Comparison of ENCODE assay signal across 10 cellular contexts in the genomic region with DNA sequence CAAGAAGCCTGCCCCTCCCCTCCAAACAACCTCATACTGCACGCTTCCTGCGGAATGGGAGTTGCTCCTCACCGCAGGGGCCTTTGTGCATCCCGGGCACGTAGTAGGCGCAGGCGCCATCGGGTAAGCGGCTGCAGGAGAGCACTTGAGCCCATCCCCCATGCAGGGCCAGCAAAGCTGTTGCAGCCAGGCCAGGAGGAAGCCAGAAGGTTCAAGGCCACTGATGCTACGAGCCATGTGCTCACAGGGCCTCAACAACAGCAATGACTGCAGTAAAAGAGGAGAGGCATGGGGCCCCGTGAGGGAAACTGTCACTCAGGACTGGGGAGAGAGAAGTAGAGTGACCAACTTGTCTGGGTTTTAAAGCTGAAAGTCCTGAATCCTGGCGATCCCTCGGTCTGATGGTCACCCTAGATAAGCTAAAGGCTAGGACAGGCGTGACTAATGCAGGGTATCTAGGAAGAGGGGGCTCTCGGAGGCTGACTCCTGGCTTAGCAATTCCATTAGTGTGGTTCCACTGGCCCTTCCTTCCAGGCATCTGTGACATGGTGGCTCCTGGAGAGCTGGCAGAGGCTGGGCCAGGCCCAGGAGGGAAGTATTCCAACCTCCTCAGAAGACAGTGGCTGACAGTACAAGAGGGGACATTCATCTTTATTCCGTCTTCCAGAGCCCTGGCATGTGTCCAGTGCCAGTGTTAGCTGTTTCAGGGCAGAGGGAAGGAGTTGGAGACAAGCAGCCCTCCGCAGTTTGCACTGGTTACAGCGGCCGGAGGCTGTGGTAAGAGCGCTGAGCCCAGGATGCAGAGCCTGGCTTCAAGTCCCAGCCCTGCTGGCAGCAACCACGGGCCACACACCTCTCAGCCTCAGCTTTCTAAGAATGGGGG. TPM values are rescaled to one million over a fixed set of nuclear protein-coding genes. Genes with fewer than 3 reads are reported as not detected.
DNase-seq lines count a peak whose midpoint lies in the region; ATAC-seq, FAIRE-seq and TF ChIP-seq lines count a peak whose summit lies in the region.
"Had no signal": no experiment of that assay in that cellular context is flagged by ENCODE, and none has a peak within 500 bp of the region (broad histone marks: within the 10 kb centered on the region; RNA-seq: fewer than 3 reads in every experiment).

No MANE protein-coding gene starts in this region.

- no peak for FAIRE-seq in pancreas (lab: Jason Lieb, UNC)

- intact Hi-C loops in pancreas (cut with DNase I) (loop anchor here in 1 of 3 donors (10.0 kb wide), 1 partner anchor 51 kb away; no protein-coding TSS in a partner anchor), MCF 10A (cut with micrococcal nuclease) (loop anchor here (10.0 kb wide), 1 partner anchor 371 kb away; no protein-coding TSS in a partner anchor)

- H3K27me3 Mint-ChIP-seq in MCF 10A (ENCODE audit: insufficient read depth, unreplicated experiment) = no peaks in the 10 kb centered on the region

- no peaks in the 10 kb centered on the region for H3K4me1 Mint-ChIP-seq in MCF 10A (ENCODE audit: insufficient read depth, unreplicated experiment)

- ATAC-seq in pancreas = peak; percentile 6 to 30 (median 16)

- H3K4me1 ChIP-seq in pancreas = peaks cover 0 to 3% (median 0%) of the 10 kb centered on the region in 3 donors

- TF ChIP-seq POLR2A in erythroblast (IDR thresholded peaks at IDR 0.05; ENCODE audit: low read length) = peak; percentile 49

- 19 to 22% methylated on average over 21 of the region's 21 CpGs for WGBS in pancreas, 2 donors

- H3K4me3 Mint-ChIP-seq in MCF 10A (ENCODE audit: unreplicated experiment) = no peak overlapping the region

- H3K36me3 ChIP-seq in pancreas = peaks cover 0 to 12% (median 0%) of the 10 kb centered on the region in 3 donors

- no peak overlapping the region for H3K4me3 ChIP-seq in pancreas
- H3K4me3 ChIP-seq: lung, thoracic aorta had no signal

- no TSS peak for BruUV-seq in MCF 10A (replicated peaks; lab: Mats Ljungman, UMichigan)

- H3K36me3 Mint-ChIP-seq in MCF 10A (ENCODE audit: insufficient read depth, unreplicated experiment) = peaks cover 39% of the 10 kb centered on the region

- H3K27me3 ChIP-seq in pancreas = no peaks in the 10 kb centered on the region

- no peak overlapping the region for H3K27ac ChIP-seq in pancreas
- H3K27ac ChIP-seq: thoracic aorta had no signal

- H3K9me3 ChIP-seq in pancreas = no peaks in the 10 kb centered on the region
- H3K9me3 ChIP-seq: thoracic aorta had no signal

- DNase-seq in ELR (ENCODE audit: low read depth) = peak; percentile 83
- DNase-seq in NCI-H510A treated with DMSO at 0.1 percent for 48 hours (lab: John Stamatoyannopoulos, UW) = peak; percentile 56
- DNase-seq in erythroblast (lab: John Stamatoyannopoulos, UW) = no peak
- peak in 2 of 6 donors; percentile 26 to 43 for DNase-seq in pancreas
- no peak for DNase-seq in LoVo (ENCODE audit: low spot score)
- DNase-seq in MCF 10A (ENCODE audit: unreplicated experiment) = no peak
- DNase-seq in effector CD4-positive, alpha-beta T cell = no peak
- DNase-seq in SHP77 (lab: John Stamatoyannopoulos, UW) = no peak

- POLR2A ChIA-PET in MCF 10A (lab: Yijun Ruan, JAX) = interaction anchor here (1.2 kb wide), 1 partner anchor 9 kb away, joined by 3 read pairs; no protein-coding TSS in a partner anchor

- CTCF ChIA-PET in MCF 10A (lab: Yijun Ruan, JAX) = interaction anchor here (0.6 to 0.7 kb wide), 2 partner anchors 9 to 57 kb away, joined by 3 read pairs; no protein-coding TSS in a partner anchor

- no peaks in the 10 kb centered on the region for H3K9me3 Mint-ChIP-seq in MCF 10A (ENCODE audit: unreplicated experiment)

- TF ChIP-seq CTCF in pancreas (IDR thresholded peaks at IDR 0.05) (no peak), MCF 10A (IDR thresholded peaks at IDR 0.05; ENCODE audit: unreplicated experiment) (no peak)

- H3K27ac Mint-ChIP-seq in MCF 10A (ENCODE audit: low read depth, unreplicated experiment) = no peak overlapping the region

RNA-seq across cellular contexts. Expression of a gene that starts 20.8 kb away (rescaled TPM):
- total RNA-seq in pancreas = 10 to 100 TPM; 26.5 to 33.2 (median 29.3) TPM
- polyA plus RNA-seq in pancreas = 10 to 100 TPM; 14.3 to 20.1 TPM
- total RNA-seq in MCF 10A (2022) = 78.3 and 84.0 TPM in 2 replicates

RNA-seq across cellular contexts. Expression of a gene that starts 35.3 kb away (rescaled TPM):
- total RNA-seq in pancreas (under 1 TPM in 4 of 6 donors, not detected in 2; 0.14 to 0.43 (median 0.22) TPM), MCF 10A (2022) (not detected in 2 replicates)
- polyA plus RNA-seq in pancreas = under 1 TPM in 1 of 2 donors, not detected in 1; 0.07 TPM
- total RNA-seq: thoracic aorta had no signal

Comparison
In these comparisons a context has a peak if more than half of its experiments do, and no peak if none do; other contexts are left out.
1. DNase-seq: peak in ELR (single experiment) and NCI-H510A treated with DMSO at 0.1 percent for 48 hours (single experiment); none in erythroblast (0 of 2), LoVo (single experiment), MCF 10A (single experiment), effector CD4-positive, alpha-beta T cell (single experiment) and SHP77 (0 of 2).